In genomic region chr2:224890407-224890806, GRCh38 we compare ENCODE assay signal across 32 cellular contexts.
A peak's percentile ranks its signal among the peaks of the same experiment; 100 is the strongest.
DNase-seq lines count a peak whose midpoint lies in the region; ATAC-seq, FAIRE-seq and TF ChIP-seq lines count a peak whose summit lies in the region.
"Had no signal": no experiment of that assay in that cellular context is flagged by ENCODE, and none has a peak within 500 bp of the region (broad histone marks: within the 10 kb centered on the region; RNA-seq: fewer than 3 reads in every experiment).

No MANE protein-coding gene starts in this region.

- H3K36me3 Mint-ChIP-seq in activated naive CD4-positive, alpha-beta T cell treated with anti-CD3 and anti-CD28 coated beads, Interleukin-2, amount 50 U/mL, for 24 hours, result peaks cover 35% of the 10 kb centered on the region
- H3K36me3 Mint-ChIP-seq in T-cell, result peaks cover 61% of the 10 kb centered on the region

- H3K27ac ChIP-seq in kidney (ENCODE audit: low read depth in 2 of 2, low read length in 2 of 2), result no peak overlapping the region
- H3K27ac ChIP-seq: breast epithelium, coronary artery, gastrocnemius medialis, left ventricle myocardium inferior, parathyroid adenoma, right atrium auricular region, thoracic aorta, vagina had no signal

- H3K36me3 ChIP-seq in kidney (ENCODE audit: control insufficient read depth in 1 of 2, insufficient read depth in 2 of 2, low read length in 2 of 2), result no peaks in the 10 kb centered on the region
- H3K36me3 ChIP-seq: breast epithelium, gastrocnemius medialis, left ventricle myocardium inferior, right atrium auricular region, thoracic aorta, vagina had no signal

- no peak overlapping the region for H3K4me3 Mint-ChIP-seq in activated naive CD4-positive, alpha-beta T cell treated with anti-CD3 and anti-CD28 coated beads, Interleukin-2, amount 50 U/mL, for 24 hours
- H3K4me3 Mint-ChIP-seq in T-cell, result no peak overlapping the region
- H3K4me3 Mint-ChIP-seq: nephron progenitor cell; stimulated activated effector memory CD8-positive, alpha-beta T cell treated with anti-CD3 and anti-CD28 coated beads, Interleukin-12 subunit alpha, Interleukin-12 subunit beta, amount 100 ng/mL, for 72 hours had no signal

- peaks cover 60% of the 10 kb centered on the region for H3K4me1 Mint-ChIP-seq in activated naive CD4-positive, alpha-beta T cell treated with anti-CD3 and anti-CD28 coated beads, Interleukin-2, amount 50 U/mL, for 24 hours
- peaks cover 51 to 56% (median 52%) of the 10 kb centered on the region in 3 donors for H3K4me1 Mint-ChIP-seq in T-cell
- H3K4me1 Mint-ChIP-seq: nephron progenitor cell had no signal

- no peaks in the 10 kb centered on the region for H3K27me3 Mint-ChIP-seq in activated naive CD4-positive, alpha-beta T cell treated with anti-CD3 and anti-CD28 coated beads, Interleukin-2, amount 50 U/mL, for 24 hours
- no peaks in the 10 kb centered on the region for H3K27me3 Mint-ChIP-seq in T-cell
- H3K27me3 Mint-ChIP-seq: CD4-positive, alpha-beta memory T cell; IgD-negative memory B cell had no signal

- H3K9me3 Mint-ChIP-seq in activated naive CD4-positive, alpha-beta T cell treated with anti-CD3 and anti-CD28 coated beads, Interleukin-2, amount 50 U/mL, for 24 hours, result no peaks in the 10 kb centered on the region
- no peaks in the 10 kb centered on the region for H3K9me3 Mint-ChIP-seq in T-cell
- H3K9me3 Mint-ChIP-seq: CD4-positive, alpha-beta memory T cell; IgD-negative memory B cell; nephron progenitor cell; stimulated activated effector memory CD8-positive, alpha-beta T cell treated with anti-CD3 and anti-CD28 coated beads, Interleukin-12 subunit alpha, Interleukin-12 subunit beta, amount 100 ng/mL, for 72 hours had no signal

- no peak for DNase-seq in activated naive CD4-positive, alpha-beta T cell treated with anti-CD3 and anti-CD28 coated beads, Interleukin-2, amount 50 U/mL, for 16 hours
- DNase-seq in T-cell, result no peak
- DNase-seq in choroid plexus epithelial cell (ENCODE audit: low read depth), result peak; percentile 14
- no peak for DNase-seq in dedifferentiated amniotic fluid mesenchymal stem cell (ENCODE audit: extremely low spot score)
- DNase-seq in NCI-H69 (lab: John Stamatoyannopoulos, UW), result no peak
- DNase-seq in kidney, result no peak
- DNase-seq: activated CD4-positive, CD25-positive, alpha-beta regulatory T cell; activated T-cell treated with anti-CD3 and anti-CD28 coated beads, Interleukin-2, amount 50 U/mL, for 48 hours; amniotic stem cell; CD4-positive, alpha-beta memory T cell; DMS153; gastrocnemius medialis; hippocampal formation; left ventricle myocardium inferior; midbrain; NCI-H1092 treated with DMSO at 0.1 percent for 48 hours; NCI-H2029; NCI-H82; nephron progenitor cell; RPMI8226; SK-N-SH; T1000 had no signal

- peak overlapping the region; percentile 33 for H3K27ac Mint-ChIP-seq in activated naive CD4-positive, alpha-beta T cell treated with anti-CD3 and anti-CD28 coated beads, Interleukin-2, amount 50 U/mL, for 24 hours
- peak overlapping the region; percentile 37 to 54 for H3K27ac Mint-ChIP-seq in T-cell
- H3K27ac Mint-ChIP-seq: nephron progenitor cell; stimulated activated effector memory CD8-positive, alpha-beta T cell treated with anti-CD3 and anti-CD28 coated beads, Interleukin-12 subunit alpha, Interleukin-12 subunit beta, amount 100 ng/mL, for 72 hours had no signal

- no peaks in the 10 kb centered on the region for H3K9me3 ChIP-seq in kidney (ENCODE audit: control insufficient read depth in 1 of 2, low read length in 2 of 2)
- H3K9me3 ChIP-seq: breast epithelium, gastrocnemius medialis, left ventricle myocardium inferior, right atrium auricular region, SK-N-SH, thoracic aorta, vagina had no signal

- no peak overlapping the region for H3K9ac ChIP-seq in kidney (ENCODE audit: low read length in 2 of 2)
- H3K9ac ChIP-seq: parathyroid adenoma, SK-N-SH had no signal

- no peak for FAIRE-seq in kidney (lab: Jason Lieb, UNC)

- POLR2A ChIA-PET in T-cell (lab: Charles Lee), result no interaction called here

- intact Hi-C loops in kidney (cut with DNase I), result no loop called here

- H3K4me3 ChIP-seq in choroid plexus epithelial cell (ENCODE audit: low read depth, low read length) (no peak overlapping the region), kidney (ENCODE audit: low read length in 2 of 2) (no peak overlapping the region)
- H3K4me3 ChIP-seq: breast epithelium, coronary artery, gastrocnemius medialis, left ventricle myocardium inferior, right atrium auricular region, thoracic aorta, vagina had no signal

- no peak for ATAC-seq in T-cell (replicated peaks in 1 of 4)
- no peak for ATAC-seq in HG02678 (IDR thresholded peaks at IDR 0.05; ENCODE audit: unreplicated experiment)
- ATAC-seq: gastrocnemius medialis; stimulated activated effector memory CD8-positive, alpha-beta T cell treated with anti-CD3 and anti-CD28 coated beads, Interleukin-12 subunit alpha, Interleukin-12 subunit beta, amount 100 ng/mL, for 72 hours had no signal

- TF ChIP-seq CTCF in choroid plexus epithelial cell (conservative IDR thresholded peaks at IDR 0.05; ENCODE audit: low read depth, low read length), result no peak
- TF ChIP-seq CTCF in kidney (IDR thresholded peaks at IDR 0.05; ENCODE audit: borderline replicate concordance, extremely low read depth, insufficient read depth), result no peak

- H3K4me1 ChIP-seq in kidney (ENCODE audit: control insufficient read depth in 1 of 2, insufficient read depth in 1 of 2, low read depth in 1 of 2, low read length in 2 of 2), result no peaks in the 10 kb centered on the region
- H3K4me1 ChIP-seq: breast epithelium, gastrocnemius medialis, left ventricle myocardium inferior, parathyroid adenoma, right atrium auricular region, vagina had no signal

- CTCF ChIA-PET in T-cell (lab: Charles Lee), result interaction anchor here in 1 of 2 donors (0.7 kb wide), 1 partner anchor 111 kb away, joined by 3 read pairs; no protein-coding TSS in a partner anchor
